In the genomic region with DNA sequence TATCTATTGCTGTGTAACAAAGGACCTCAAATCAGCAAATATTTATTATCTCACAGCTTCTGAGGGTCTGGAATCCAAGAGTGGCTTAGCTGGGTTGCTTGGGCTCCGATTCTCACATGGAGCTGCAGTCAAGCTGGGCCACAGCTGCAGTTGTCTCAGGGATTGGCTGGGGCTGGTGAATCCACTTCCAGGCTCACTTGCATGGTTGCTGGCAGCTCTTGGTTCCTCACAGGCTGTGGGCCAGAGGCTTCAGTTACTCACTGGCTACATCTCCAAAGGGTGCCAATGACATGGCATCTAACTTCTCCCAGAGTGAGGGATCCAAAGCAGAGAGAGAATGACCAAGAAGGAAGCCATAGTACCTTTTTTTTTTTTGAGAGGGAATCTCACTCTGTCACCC, we compare ENCODE assay signal across 13 cellular contexts. TPM values are rescaled to one million over a fixed set of nuclear protein-coding genes. Genes with fewer than 3 reads are reported as not detected.
A peak's percentile ranks its signal among the peaks of the same experiment; 100 is the strongest.
DNase-seq lines count a peak whose midpoint lies in the region; ATAC-seq and TF ChIP-seq lines count a peak whose summit lies in the region.
"Had no signal": no experiment of that assay in that cellular context is flagged by ENCODE, and none has a peak within 500 bp of the region (broad histone marks: within the 10 kb centered on the region; RNA-seq: fewer than 3 reads in every experiment).

No MANE protein-coding gene starts in this region.

- H3K36me3 Mint-ChIP-seq in chondrocyte (ENCODE audit: low read depth): no peaks in the 10 kb centered on the region

- no peak for DNase-seq in Karpas-422
- DNase-seq in chondrocyte (ENCODE audit: low spot score): peak; percentile 33
- DNase-seq in myocyte (ENCODE audit: low read depth): peak; percentile 31
- DNase-seq in mucosa of descending colon: no peak
- DNase-seq in NCI-H1417 (lab: John Stamatoyannopoulos, UW): no peak
- DNase-seq: BE2C, DMS 273 treated with DMSO at 0.1 percent for 48 hours, NCI-H1436 treated with DMSO at 0.1 percent for 48 hours, NCI-H2081, PC-9 had no signal

- H4K20me1 ChIP-seq in BLaER1 (no peaks in the 10 kb centered on the region), Karpas-422 (ENCODE audit: insufficient read depth, low read depth, low read length) (no peaks in the 10 kb centered on the region)

- no peak overlapping the region for H3K9ac ChIP-seq in BLaER1
- no peak overlapping the region for H3K9ac ChIP-seq in Karpas-422 (ENCODE audit: low read length)

- no peaks in the 10 kb centered on the region for H3K4me1 Mint-ChIP-seq in chondrocyte (ENCODE audit: low read depth)

- no peak overlapping the region for H3K4me3 ChIP-seq in BLaER1
- H3K4me3 ChIP-seq in Karpas-422 (ENCODE audit: low read length): no peak overlapping the region
- no peak overlapping the region for H3K4me3 ChIP-seq in mucosa of descending colon
- H3K4me3 ChIP-seq: PC-9 had no signal

- H3K9me3 Mint-ChIP-seq in chondrocyte (ENCODE audit: low read depth): no peaks in the 10 kb centered on the region

- H3K27ac ChIP-seq in BLaER1: peak overlapping the region; percentile 36
- no peak overlapping the region for H3K27ac ChIP-seq in Karpas-422 (ENCODE audit: low read length)
- H3K27ac ChIP-seq: PC-9 had no signal

- H3K36me3 ChIP-seq in BLaER1 (no peaks in the 10 kb centered on the region), Karpas-422 (ENCODE audit: insufficient read depth, low read length) (no peaks in the 10 kb centered on the region), mucosa of descending colon (ENCODE audit: low read depth) (no peaks in the 10 kb centered on the region)
- H3K36me3 ChIP-seq: BE2C had no signal

- H3K4me2 ChIP-seq in BLaER1: peak overlapping the region; percentile 74
- peak overlapping the region; percentile 52 for H3K4me2 ChIP-seq in Karpas-422 (ENCODE audit: low read depth, low read length, poor library complexity, severe bottlenecking)
- H3K4me2 ChIP-seq: PC-9 had no signal

- no peaks in the 10 kb centered on the region for H3K79me2 ChIP-seq in Karpas-422 (ENCODE audit: low read length)

- TF ChIP-seq CTCF in chondrocyte (IDR thresholded peaks at IDR 0.05) (no peak), mucosa of descending colon (IDR thresholded peaks at IDR 0.05) (no peak)

- no peak overlapping the region for H2AFZ ChIP-seq in Karpas-422 (ENCODE audit: low read length)
- H2AFZ ChIP-seq: PC-9 had no signal

- H3K27ac Mint-ChIP-seq in chondrocyte (ENCODE audit: unreplicated experiment): no peak overlapping the region

- H3K27me3 ChIP-seq in BLaER1 (no peaks in the 10 kb centered on the region), Karpas-422 (ENCODE audit: low read length) (no peaks in the 10 kb centered on the region)
- H3K27me3 ChIP-seq: BE2C had no signal

- H3K4me1 ChIP-seq in BLaER1 (peaks cover 34% of the 10 kb centered on the region), Karpas-422 (ENCODE audit: low read length) (peaks cover 16% of the 10 kb centered on the region), mucosa of descending colon (ENCODE audit: low read depth) (no peaks in the 10 kb centered on the region)
- H3K4me1 ChIP-seq: BE2C had no signal

- H3K27me3 Mint-ChIP-seq in chondrocyte (ENCODE audit: low read depth): peaks cover 6% of the 10 kb centered on the region

- no peak overlapping the region for H3K4me3 Mint-ChIP-seq in chondrocyte (ENCODE audit: unreplicated experiment)

- H3K9me3 ChIP-seq in BLaER1 (no peaks in the 10 kb centered on the region), Karpas-422 (ENCODE audit: low read length) (no peaks in the 10 kb centered on the region), mucosa of descending colon (no peaks in the 10 kb centered on the region)
- H3K9me3 ChIP-seq: BE2C had no signal

- intact Hi-C loops in mucosa of descending colon (cut with DNase I, micrococcal nuclease): no loop called here

- ATAC-seq in mucosa of descending colon (no peak), GM21576 (IDR thresholded peaks at IDR 0.05; ENCODE audit: unreplicated experiment) (no peak), HG02885 (IDR thresholded peaks at IDR 0.05; ENCODE audit: poor library complexity, unreplicated experiment) (no peak)

- H3K9me2 ChIP-seq in Karpas-422 (replicated peaks; ENCODE audit: insufficient read depth, low read length): no peaks in the 10 kb centered on the region

RNA-seq across cellular contexts. Expression of a gene that starts 13.9 kb away (rescaled TPM):
- total RNA-seq in Karpas-422 (2014; rRNA removed; shearing (Covaris generic); ENCODE audit: low replicate concordance): not detected in 2 replicates
- total RNA-seq in chondrocyte (13.2 to 23.4 TPM (median 22.1 TPM) in 3 replicates), myocyte (4.0 and 12.0 TPM in 2 replicates), mucosa of descending colon (100 to 1,000 TPM in 1 of 3 donors, 10 to 100 TPM in 2; 10.9 to 777 (median 37.0) TPM)
- 3.3 TPM for polyA plus RNA-seq in myocyte (2012)

Comparison
In these comparisons a context has a peak if more than half of its experiments do, and no peak if none do; other contexts are left out.
1. DNase-seq: peak in chondrocyte (single experiment) and myocyte (single experiment); none in Karpas-422 (single experiment), mucosa of descending colon (0 of 3) and NCI-H1417 (0 of 3).